ENCODE assay signal across 14 cellular contexts in the genomic region with DNA sequence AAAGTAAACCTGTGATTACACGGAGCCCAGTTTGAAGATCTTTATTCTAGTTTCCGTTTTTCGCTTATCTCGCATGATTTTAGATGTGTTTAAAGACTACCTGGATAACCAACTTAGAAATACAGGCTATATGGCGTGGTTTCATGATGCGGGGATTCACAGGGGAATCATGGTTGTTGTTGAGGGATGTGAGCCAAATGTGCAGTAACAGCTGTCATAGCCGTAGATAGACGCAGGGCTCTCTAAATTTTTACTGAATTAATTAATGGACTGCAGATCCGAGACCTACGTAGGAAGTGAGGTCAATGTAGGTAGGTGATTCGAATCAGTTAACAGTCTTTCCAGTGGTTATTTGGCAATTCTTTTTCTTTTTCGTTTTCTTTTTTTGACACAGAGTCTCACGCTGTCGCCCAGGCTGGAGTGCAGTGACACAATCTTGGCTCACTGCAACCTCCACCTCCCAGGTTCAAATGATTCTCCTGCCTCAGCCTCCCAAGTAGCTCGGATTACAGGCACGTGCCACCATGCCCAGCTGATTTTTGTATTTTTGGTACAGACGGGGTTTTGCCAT.
DNase-seq lines count a peak whose midpoint lies in the region; ATAC-seq, FAIRE-seq and TF ChIP-seq lines count a peak whose summit lies in the region.
"Had no signal": no experiment of that assay in that cellular context is flagged by ENCODE, and none has a peak within 500 bp of the region (broad histone marks: within the 10 kb centered on the region; RNA-seq: fewer than 3 reads in every experiment).

No MANE protein-coding gene starts in this region.

- H2AFZ ChIP-seq in K562 (ENCODE audit: low read depth, low read length) = peak overlapping the region; percentile 91

- peak overlapping the region; percentile 22 for H3K4me2 ChIP-seq in K562 (ENCODE audit: insufficient read depth, low read length)

- H3K27me3 Mint-ChIP-seq in activated CD4-positive, alpha-beta T cell treated with anti-CD3 and anti-CD28 coated beads for 36 hours = no peaks in the 10 kb centered on the region
- no peaks in the 10 kb centered on the region for H3K27me3 Mint-ChIP-seq in IgD-negative memory B cell
- H3K27me3 Mint-ChIP-seq in natural killer cell treated with Interleukin-12 subunit alpha and Interleukin-12 subunit beta and Interleukin-15 and Interleukin-18, amount 100 ng/mL, for 72 hours = no peaks in the 10 kb centered on the region

- no peaks in the 10 kb centered on the region for H3K27me3 ChIP-seq in K562 (ENCODE audit: control insufficient read depth in 2 of 2, insufficient read depth in 2 of 2, low read length in 2 of 2)

- H3K4me1 ChIP-seq in K562 (replicated peaks in 1 of 2; ENCODE audit: control insufficient read depth in 2 of 2, insufficient read depth in 2 of 2, low read length in 2 of 2) = peaks cover 6 to 12% of the 10 kb centered on the region in 2 experiments; a peak in 4 of 5 replicates

- no peak for DNase-seq in activated CD4-positive, alpha-beta T cell treated with anti-CD3 and anti-CD28 coated beads for 36 hours
- DNase-seq in activated CD4-positive, alpha-beta T cell treated with anti-CD3 and anti-CD28 coated beads, Interleukin-2, amount 50 U/mL, for 48 hours = no peak
- DNase-seq in K562 (ENCODE audit: extremely low read depth in 1 of 4, low spot score in 3 of 4) (no peak), hepatic stellate cell (ENCODE audit: low spot score) (no peak), AML-193 (lab: John Stamatoyannopoulos, UW) (no peak)
- DNase-seq in natural killer cell treated with Interleukin-12 subunit alpha and Interleukin-12 subunit beta and Interleukin-15 and Interleukin-18, amount 100 ng/mL, for 72 hours (ENCODE audit: low spot score) = no peak
- DNase-seq: amniotic stem cell; left ventricle myocardium superior; RPMI8226; stimulated activated CD4-positive, alpha-beta T cell treated with anti-CD3 and anti-CD28 coated beads, Interleukin-4, amount 100 ng/mL, for 4 hours; stimulated activated naive CD4-positive, alpha-beta T cell treated with Interleukin-2 at 50 U/mL for 16 hours had no signal

- H3K27ac Mint-ChIP-seq in activated CD4-positive, alpha-beta T cell treated with anti-CD3 and anti-CD28 coated beads for 36 hours = peak overlapping the region; percentile 72
- peak overlapping the region; percentile 0 to 43 (median 25) for H3K27ac Mint-ChIP-seq in IgD-negative memory B cell
- H3K27ac Mint-ChIP-seq in natural killer cell treated with Interleukin-12 subunit alpha and Interleukin-12 subunit beta and Interleukin-15 and Interleukin-18, amount 100 ng/mL, for 72 hours = peak overlapping the region; percentile 86 to 90

- no peak for FAIRE-seq in K562 (lab: Jason Lieb, UNC)
- FAIRE-seq: D721Med had no signal

- H3K9ac ChIP-seq in K562 (ENCODE audit: insufficient read depth in 1 of 2, low read depth in 2 of 2, low read length in 2 of 2) = peak overlapping the region in 1 of 2 experiments; percentile 66; a peak in 2 of 4 replicates

- TF ChIP-seq CTCF in K562 (IDR thresholded peaks at IDR 0.05 in 2 of 3, conservative IDR thresholded peaks at IDR 0.05 in 1 of 3; ENCODE audit: insufficient read depth in 2 of 3, low read depth in 1 of 3, low read length in 3 of 3) = no peak

- H3K36me3 ChIP-seq in K562 (ENCODE audit: control insufficient read depth, insufficient read depth, low read length) = no peaks in the 10 kb centered on the region

- TF ChIP-seq EP300 in K562 (IDR thresholded peaks at IDR 0.05; ENCODE audit: low read length) = no peak

- WGBS in K562 (ENCODE audit: insufficient coverage, low coverage, missing lambda C conversion rate) = 42% methylated on average over 17 of the region's 17 CpGs

- peak overlapping the region; percentile 16; the same call in 1 of the 3 replicates for H3K27ac ChIP-seq in K562 (ENCODE audit: extremely low read depth, low read depth, low read length)

- POLR2A ChIA-PET in activated CD4-positive, alpha-beta T cell treated with anti-CD3 and anti-CD28 coated beads for 36 hours (lab: Charles Lee) = no interaction called here
- POLR2A ChIA-PET in K562 (lab: Yijun Ruan, JAX) = no interaction called here

- no peaks in the 10 kb centered on the region for H3K9me1 ChIP-seq in K562 (ENCODE audit: control insufficient read depth, insufficient read depth, low read length)

- no peaks in the 10 kb centered on the region for H3K9me3 Mint-ChIP-seq in activated CD4-positive, alpha-beta T cell treated with anti-CD3 and anti-CD28 coated beads for 36 hours (ENCODE audit: low read depth)
- H3K9me3 Mint-ChIP-seq in IgD-negative memory B cell = no peaks in the 10 kb centered on the region
- no peaks in the 10 kb centered on the region for H3K9me3 Mint-ChIP-seq in natural killer cell treated with Interleukin-12 subunit alpha and Interleukin-12 subunit beta and Interleukin-15 and Interleukin-18, amount 100 ng/mL, for 72 hours

- H4K20me1 ChIP-seq in K562 (replicated peaks; ENCODE audit: control insufficient read depth, insufficient read depth, low read length) = no peaks in the 10 kb centered on the region

- no peaks in the 10 kb centered on the region for H3K9me3 ChIP-seq in K562 (replicated peaks; ENCODE audit: control insufficient read depth, insufficient read depth, low read depth, low read length)

- H3K36me3 Mint-ChIP-seq in activated CD4-positive, alpha-beta T cell treated with anti-CD3 and anti-CD28 coated beads for 36 hours (ENCODE audit: low read depth) = peaks cover 82% of the 10 kb centered on the region
- peaks cover 13% of the 10 kb centered on the region for H3K36me3 Mint-ChIP-seq in IgD-negative memory B cell
- peaks cover 21% of the 10 kb centered on the region for H3K36me3 Mint-ChIP-seq in natural killer cell treated with Interleukin-12 subunit alpha and Interleukin-12 subunit beta and Interleukin-15 and Interleukin-18, amount 100 ng/mL, for 72 hours

- peak overlapping the region; percentile 54 for H3K4me3 Mint-ChIP-seq in activated CD4-positive, alpha-beta T cell treated with anti-CD3 and anti-CD28 coated beads for 36 hours
- H3K4me3 Mint-ChIP-seq in IgD-negative memory B cell = peak overlapping the region in 3 of 4 donors; percentile 15 to 98 (median 63)
- peak overlapping the region; percentile 64 for H3K4me3 Mint-ChIP-seq in natural killer cell treated with Interleukin-12 subunit alpha and Interleukin-12 subunit beta and Interleukin-15 and Interleukin-18, amount 100 ng/mL, for 72 hours

- no peak for ATAC-seq in activated CD4-positive, alpha-beta T cell treated with anti-CD3 and anti-CD28 coated beads for 36 hours
- ATAC-seq in K562 (no peak), HG02884 (IDR thresholded peaks at IDR 0.05; ENCODE audit: unreplicated experiment) (no peak)
- no peak for ATAC-seq in natural killer cell treated with Interleukin-12 subunit alpha and Interleukin-12 subunit beta and Interleukin-15 and Interleukin-18, amount 100 ng/mL, for 72 hours

- H3K4me1 Mint-ChIP-seq in activated CD4-positive, alpha-beta T cell treated with anti-CD3 and anti-CD28 coated beads for 36 hours = peaks cover 81% of the 10 kb centered on the region
- H3K4me1 Mint-ChIP-seq in IgD-negative memory B cell = peaks cover 57 to 68% (median 66%) of the 10 kb centered on the region in 3 donors
- H3K4me1 Mint-ChIP-seq in natural killer cell treated with Interleukin-12 subunit alpha and Interleukin-12 subunit beta and Interleukin-15 and Interleukin-18, amount 100 ng/mL, for 72 hours (ENCODE audit: low read depth in 2 of 2) = peaks cover 45 to 51% of the 10 kb centered on the region in 2 donors

- peaks cover 7% of the 10 kb centered on the region; the same call in 1 of the 3 replicates for H3K79me2 ChIP-seq in K562 (ENCODE audit: control insufficient read depth, insufficient read depth, low read length)

- 0 out of 4 replicates have a peak, but pooled peaks of 1 of the 2 experiments have one; percentile 4 for TF ChIP-seq RAD21 in K562 (CRISPR knock-in tag; conservative IDR thresholded peaks at IDR 0.05 in 1 of 2, IDR thresholded peaks at IDR 0.05 in 1 of 2)

- intact Hi-C loops in activated CD4-positive, alpha-beta T cell treated with anti-CD3 and anti-CD28 coated beads for 36 hours (cut with DNase I, micrococcal nuclease) = no loop called here
- intact Hi-C loops in K562 (cut with micrococcal nuclease) = no loop called here

- no peak overlapping the region for H3K4me3 ChIP-seq in K562

- in situ Hi-C loops in K562 (cut with MboI) = no loop called here

- no peak for TF ChIP-seq POLR2A in K562 (conservative IDR thresholded peaks at IDR 0.05)

- CTCF ChIA-PET in activated CD4-positive, alpha-beta T cell treated with anti-CD3 and anti-CD28 coated beads for 36 hours (lab: Charles Lee) = interaction anchor here (0.7 kb wide), 1 partner anchor 16 kb away, joined by 3 read pairs; no protein-coding TSS in a partner anchor
- CTCF ChIA-PET in K562 (lab: Yijun Ruan, JAX; ENCODE audit: low intra/inter-chr PET ratio) = no interaction called here

- BruUV-seq in K562 (replicated peaks; lab: Mats Ljungman, UMichigan) = no TSS peak

TF ChIP-seq in K562, 482 proteins besides CTCF, POLR2A, EP300 and RAD21:
- TF ChIP-seq, protein P1, sequence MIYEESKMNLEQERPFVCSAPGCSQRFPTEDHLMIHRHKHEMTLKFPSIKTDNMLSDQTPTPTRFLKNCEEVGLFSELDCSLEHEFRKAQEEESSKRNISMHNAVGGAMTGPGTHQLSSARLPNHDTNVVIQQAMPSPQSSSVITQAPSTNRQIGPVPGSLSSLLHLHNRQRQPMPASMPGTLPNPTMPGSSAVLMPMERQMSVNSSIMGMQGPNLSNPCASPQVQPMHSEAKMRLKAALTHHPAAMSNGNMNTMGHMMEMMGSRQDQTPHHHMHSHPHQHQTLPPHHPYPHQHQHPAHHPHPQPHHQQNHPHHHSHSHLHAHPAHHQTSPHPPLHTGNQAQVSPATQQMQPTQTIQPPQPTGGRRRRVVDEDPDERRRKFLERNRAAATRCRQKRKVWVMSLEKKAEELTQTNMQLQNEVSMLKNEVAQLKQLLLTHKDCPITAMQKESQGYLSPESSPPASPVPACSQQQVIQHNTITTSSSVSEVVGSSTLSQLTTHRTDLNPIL (CRISPR knock-in tag; IDR thresholded peaks at IDR 0.05) = no peak
- TF ChIP-seq TAF7 (tag; IDR thresholded peaks at IDR 0.05) (no peak), ZNF316 (IDR thresholded peaks at IDR 0.05) (0 out of 2 replicates have a peak, but pooled peaks have one; percentile 33), BACH1 (tag; IDR thresholded peaks at IDR 0.05) (peak; percentile 17; the same call in 1 of the 2 replicates), CEBPB (tag; IDR thresholded peaks at IDR 0.05) (0 out of 2 replicates have a peak, but pooled peaks have one; percentile 19), CHCHD3 (CRISPR knock-in tag; IDR thresholded peaks at IDR 0.05) (no peak), MAFK (IDR thresholded peaks at IDR 0.05; ENCODE audit: low read length) (no peak)

Comparison
In these comparisons a context has a peak if more than half of its experiments do, and no peak if none do; other contexts are left out.
1. H3K27ac Mint-ChIP-seq: peak in every context shown above with its lines; median percentile 88 in natural killer cell treated with Interleukin-12 subunit alpha and Interleukin-12 subunit beta and Interleukin-15 and Interleukin-18, amount 100 ng/mL, for 72 hours; 72 in activated CD4-positive, alpha-beta T cell treated with anti-CD3 and anti-CD28 coated beads for 36 hours; 25 in IgD-negative memory B cell.